In the genomic region with DNA sequence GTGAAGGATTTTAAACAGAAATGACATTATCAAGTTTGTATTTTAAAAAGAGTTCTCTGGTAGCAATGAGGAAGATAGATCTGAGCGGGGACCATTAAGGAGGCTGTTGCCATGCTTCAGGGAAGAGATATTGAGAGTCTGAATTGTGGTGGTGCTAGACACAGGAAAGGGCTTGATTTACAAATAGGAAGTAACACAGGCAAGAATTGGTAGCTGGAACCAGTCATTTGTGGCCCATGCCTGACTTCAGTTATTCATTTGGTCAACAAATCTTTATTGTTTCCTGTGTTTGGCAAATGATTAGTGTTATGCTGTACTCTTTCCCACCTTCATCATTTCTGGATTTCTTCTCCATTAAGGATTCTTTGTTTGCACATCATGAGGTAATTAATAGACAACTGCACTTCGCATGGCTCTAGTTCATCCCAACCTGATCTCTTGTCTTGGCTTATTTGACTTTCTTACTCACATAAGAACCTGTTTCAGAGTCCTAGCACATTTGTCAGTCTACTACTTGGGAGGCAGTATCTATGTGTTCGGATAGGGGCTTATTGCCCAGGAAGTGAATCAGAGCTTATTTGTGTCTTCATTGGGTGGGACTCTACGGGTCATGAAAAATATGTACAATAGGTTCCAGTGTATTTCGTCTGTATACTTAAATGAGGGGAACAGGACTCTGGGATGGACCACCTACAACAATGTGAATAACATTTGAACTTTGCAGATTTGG, we compare ENCODE assay signal across 9 cellular contexts. TPM values are rescaled to one million over a fixed set of nuclear protein-coding genes. Genes with fewer than 3 reads are reported as not detected.
DNase-seq lines count a peak whose midpoint lies in the region; ATAC-seq lines count a peak whose summit lies in the region.
"Had no signal": no experiment of that assay in that cellular context is flagged by ENCODE, and none has a peak within 500 bp of the region (broad histone marks: within the 10 kb centered on the region; RNA-seq: fewer than 3 reads in every experiment).

No MANE protein-coding gene starts in this region.

- H2BK5ac ChIP-seq in neuronal stem cell (ENCODE audit: low read length), result no peak overlapping the region

- peak overlapping the region; percentile 11 for H3K4me3 ChIP-seq in CD4-positive, CD25-positive, alpha-beta regulatory T cell (ENCODE audit: low read depth, low read length)
- H3K4me3 ChIP-seq in mucosa of rectum (ENCODE audit: low read length in 2 of 2) (no peak overlapping the region), neuronal stem cell (ENCODE audit: low read length in 2 of 2) (no peak overlapping the region)
- H3K4me3 ChIP-seq: HAP-1 had no signal

- DNase-seq in CD4-positive, CD25-positive, alpha-beta regulatory T cell, result peak in 1 of 3 donors; percentile 50
- DNase-seq in activated naive CD8-positive, alpha-beta T cell treated with anti-CD3 and anti-CD28 coated beads, Interleukin-2, amount 50 U/mL, for 24 hours, result no peak
- DNase-seq in neuronal stem cell (ENCODE audit: low spot score) (no peak), A172 (ENCODE audit: low spot score) (no peak), NCI-H1105 (lab: John Stamatoyannopoulos, UW) (no peak), EL (no peak)

- H4K8ac ChIP-seq in neuronal stem cell (ENCODE audit: low read depth, low read length), result no peak overlapping the region

- no CpG with 5 or more reads among the region's 5 CpGs for WGBS in neuronal stem cell (ENCODE audit: extremely low coverage in 2 of 2, insufficient read length in 2 of 2, insufficient replicate concordance in 1 of 2), 2 donors

- H2AK5ac ChIP-seq in neuronal stem cell (ENCODE audit: low read depth, low read length), result no peak overlapping the region

- no peak overlapping the region for H3K14ac ChIP-seq in neuronal stem cell (ENCODE audit: low read length)

- peak overlapping the region in 3 of 4 donors; percentile 4 to 40 (median 9) for H3K4me3 Mint-ChIP-seq in CD4-positive, CD25-positive, alpha-beta regulatory T cell
- H3K4me3 Mint-ChIP-seq in activated naive CD8-positive, alpha-beta T cell treated with anti-CD3 and anti-CD28 coated beads, Interleukin-2, amount 50 U/mL, for 24 hours, result no peak overlapping the region

- H3K23ac ChIP-seq in neuronal stem cell (ENCODE audit: low read depth, low read length, poor library complexity), result no peak overlapping the region

- H3K18ac ChIP-seq in neuronal stem cell (ENCODE audit: low read length), result no peak overlapping the region

- H3K4me1 ChIP-seq in CD4-positive, CD25-positive, alpha-beta regulatory T cell (ENCODE audit: control insufficient read depth, insufficient read depth, low read length, poor library complexity, severe bottlenecking), result peaks cover 21% of the 10 kb centered on the region
- peaks cover 20 to 29% of the 10 kb centered on the region in 2 donors for H3K4me1 ChIP-seq in mucosa of rectum (ENCODE audit: control insufficient read depth in 2 of 2, insufficient read depth in 2 of 2, low read length in 2 of 2)
- H3K4me1 ChIP-seq in neuronal stem cell (ENCODE audit: control insufficient read depth in 2 of 2, insufficient read depth in 1 of 2, low read depth in 1 of 2, low read length in 2 of 2), result peaks cover 0 to 3% of the 10 kb centered on the region in 2 donors

- no peaks in the 10 kb centered on the region for H3K27me3 ChIP-seq in CD4-positive, CD25-positive, alpha-beta regulatory T cell (ENCODE audit: control insufficient read depth, insufficient read depth, low read length)
- H3K27me3 ChIP-seq in mucosa of rectum (ENCODE audit: control insufficient read depth in 2 of 2, insufficient read depth in 2 of 2, low read length in 2 of 2) (no peaks in the 10 kb centered on the region), neuronal stem cell (ENCODE audit: control insufficient read depth in 3 of 3, insufficient read depth in 3 of 3, low read depth in 1 of 3, low read length in 3 of 3) (no peaks in the 10 kb centered on the region)

- H3K27me3 Mint-ChIP-seq in CD4-positive, CD25-positive, alpha-beta regulatory T cell, result no peaks in the 10 kb centered on the region
- H3K27me3 Mint-ChIP-seq in activated naive CD8-positive, alpha-beta T cell treated with anti-CD3 and anti-CD28 coated beads, Interleukin-2, amount 50 U/mL, for 24 hours, result no peaks in the 10 kb centered on the region

- no peak overlapping the region for H2BK12ac ChIP-seq in neuronal stem cell (ENCODE audit: low read length)

- no peaks in the 10 kb centered on the region for H3K79me1 ChIP-seq in neuronal stem cell (ENCODE audit: low read depth, low read length)

- H3K4ac ChIP-seq in neuronal stem cell (ENCODE audit: low read length), result no peak overlapping the region

- no peak for ATAC-seq in CD4-positive, CD25-positive, alpha-beta regulatory T cell (ENCODE audit: low read depth in 2 of 2)
- ATAC-seq in HG03378 (IDR thresholded peaks at IDR 0.05; ENCODE audit: unreplicated experiment), result peak; percentile 77
- peak; percentile 34 for ATAC-seq in activated naive CD8-positive, alpha-beta T cell treated with anti-CD3 and anti-CD28 coated beads, Interleukin-2, amount 50 U/mL, for 24 hours

- H3K9ac ChIP-seq in mucosa of rectum (ENCODE audit: low read depth in 1 of 2, low read length in 2 of 2) (no peak overlapping the region), neuronal stem cell (ENCODE audit: low read depth, low read length, poor library complexity) (no peak overlapping the region)

- no peak overlapping the region for H2AFZ ChIP-seq in neuronal stem cell (ENCODE audit: low read length)

- H2BK15ac ChIP-seq in neuronal stem cell (ENCODE audit: low read length), result no peak overlapping the region

- H3K27ac ChIP-seq in CD4-positive, CD25-positive, alpha-beta regulatory T cell (ENCODE audit: insufficient read depth, low read length, poor library complexity, severe bottlenecking), result peak overlapping the region; percentile 90
- H3K27ac ChIP-seq in mucosa of rectum (ENCODE audit: low read depth in 2 of 2, low read length in 2 of 2) (peak overlapping the region; percentile 20 to 29), neuronal stem cell (replicated peaks; ENCODE audit: low read length) (no peak overlapping the region)

- no peaks in the 10 kb centered on the region for H3K9me3 ChIP-seq in CD4-positive, CD25-positive, alpha-beta regulatory T cell (ENCODE audit: control insufficient read depth in 2 of 2, low read length in 2 of 2)
- H3K9me3 ChIP-seq in mucosa of rectum (ENCODE audit: control insufficient read depth in 2 of 2, low read length in 2 of 2), result no peaks in the 10 kb centered on the region
- no peaks in the 10 kb centered on the region for H3K9me3 ChIP-seq in neuronal stem cell (replicated peaks in 1 of 2; ENCODE audit: control insufficient read depth in 2 of 2, insufficient read depth in 1 of 2, low read depth in 1 of 2, low read length in 2 of 2)
- H3K9me3 ChIP-seq: HAP-1 had no signal

- H3K36me3 Mint-ChIP-seq in CD4-positive, CD25-positive, alpha-beta regulatory T cell, result peaks cover 5% of the 10 kb centered on the region
- H3K36me3 Mint-ChIP-seq in activated naive CD8-positive, alpha-beta T cell treated with anti-CD3 and anti-CD28 coated beads, Interleukin-2, amount 50 U/mL, for 24 hours (ENCODE audit: low read depth), result peaks cover 2% of the 10 kb centered on the region

- H3K27ac Mint-ChIP-seq in CD4-positive, CD25-positive, alpha-beta regulatory T cell, result peak overlapping the region; percentile 77 to 81 (median 77)
- H3K27ac Mint-ChIP-seq in activated naive CD8-positive, alpha-beta T cell treated with anti-CD3 and anti-CD28 coated beads, Interleukin-2, amount 50 U/mL, for 24 hours, result peak overlapping the region; percentile 76

- H3K4me1 Mint-ChIP-seq in CD4-positive, CD25-positive, alpha-beta regulatory T cell, result peaks cover 31 to 51% (median 36%) of the 10 kb centered on the region in 4 donors
- peaks cover 59% of the 10 kb centered on the region for H3K4me1 Mint-ChIP-seq in activated naive CD8-positive, alpha-beta T cell treated with anti-CD3 and anti-CD28 coated beads, Interleukin-2, amount 50 U/mL, for 24 hours

- no peaks in the 10 kb centered on the region for H3K9me3 Mint-ChIP-seq in CD4-positive, CD25-positive, alpha-beta regulatory T cell
- H3K9me3 Mint-ChIP-seq in activated naive CD8-positive, alpha-beta T cell treated with anti-CD3 and anti-CD28 coated beads, Interleukin-2, amount 50 U/mL, for 24 hours, result peaks cover 7% of the 10 kb centered on the region

- H3K36me3 ChIP-seq in CD4-positive, CD25-positive, alpha-beta regulatory T cell (ENCODE audit: control insufficient read depth, insufficient read depth, low read length), result no peaks in the 10 kb centered on the region
- no peaks in the 10 kb centered on the region for H3K36me3 ChIP-seq in mucosa of rectum (ENCODE audit: control insufficient read depth in 2 of 2, insufficient read depth in 2 of 2, low read length in 2 of 2)
- H3K36me3 ChIP-seq in neuronal stem cell (replicated peaks in 1 of 2; ENCODE audit: control insufficient read depth in 2 of 2, insufficient read depth in 2 of 2, low read length in 2 of 2), result no peaks in the 10 kb centered on the region
- H3K36me3 ChIP-seq: HAP-1 had no signal

- no peak overlapping the region for H3K4me2 ChIP-seq in neuronal stem cell (ENCODE audit: insufficient read depth, low read length, poor library complexity, severe bottlenecking)

- H2BK120ac ChIP-seq in neuronal stem cell (ENCODE audit: low read depth, low read length), result no peak overlapping the region

- H4K91ac ChIP-seq in neuronal stem cell (ENCODE audit: low read depth, low read length, poor library complexity), result no peak overlapping the region

RNA-seq across cellular contexts. Expression of a gene that starts 32.3 kb away (rescaled TPM):
- total RNA-seq in CD4-positive, CD25-positive, alpha-beta regulatory T cell, result 14.3 TPM
- polyA plus RNA-seq in CD4-positive, CD25-positive, alpha-beta regulatory T cell, result 1 to 10 TPM in 2 of 4 donors, under 1 TPM in 2; 0.43 to 2.0 (median 1.3) TPM
- 5.3 TPM for polyA plus RNA-seq in neuronal stem cell (2013, experiment 1 of 2)
- polyA plus RNA-seq in neuronal stem cell (2013, experiment 2 of 2), result 5.4 TPM
- total RNA-seq in A172 (2014; rRNA removed; shearing (Covaris generic)), result 18.9 and 20.2 TPM in 2 replicates

Comparison
In these comparisons a context has a peak if more than half of its experiments do, and no peak if none do; other contexts are left out.
1. ATAC-seq: peak in HG03378 (single experiment) and activated naive CD8-positive, alpha-beta T cell treated with anti-CD3 and anti-CD28 coated beads, Interleukin-2, amount 50 U/mL, for 24 hours (single experiment); none in CD4-positive, CD25-positive, alpha-beta regulatory T cell (0 of 2).